ENCODE assay signal across 20 cellular contexts in the genomic region with DNA sequence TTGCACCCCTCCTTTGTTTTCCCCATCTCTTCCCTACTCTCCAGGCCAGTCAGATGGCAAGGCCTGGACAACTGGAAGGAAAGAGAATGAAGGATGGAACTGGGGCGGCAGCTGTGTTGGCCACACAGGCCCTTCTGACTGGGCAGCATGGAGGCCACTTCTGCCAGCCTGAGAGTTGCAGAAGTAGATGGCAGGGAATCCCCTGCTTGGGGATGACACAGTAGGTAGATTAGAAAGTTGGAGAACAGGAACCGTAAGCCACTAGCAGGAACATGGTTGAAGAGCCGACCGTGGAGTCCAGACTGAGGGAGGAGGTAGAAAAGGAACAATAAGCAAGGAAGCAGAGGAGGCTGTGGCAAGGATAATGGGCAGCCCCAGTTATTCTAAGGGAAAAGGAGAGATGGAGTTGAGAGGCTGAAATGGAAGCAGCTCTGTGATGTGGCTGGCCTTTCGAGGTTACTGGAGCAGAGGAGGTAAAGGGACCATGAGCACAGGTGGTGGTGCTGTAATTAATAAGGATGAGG. TPM values are rescaled to one million over a fixed set of nuclear protein-coding genes. Genes with fewer than 3 reads are reported as not detected.
DNase-seq lines count a peak whose midpoint lies in the region; FAIRE-seq and TF ChIP-seq lines count a peak whose summit lies in the region.
"Had no signal": no experiment of that assay in that cellular context is flagged by ENCODE, and none has a peak within 500 bp of the region (broad histone marks: within the 10 kb centered on the region; RNA-seq: fewer than 3 reads in every experiment).

No MANE protein-coding gene starts in this region.

- H2AFZ ChIP-seq in OCI-LY3 (ENCODE audit: low read depth, low read length) (0 out of 2 replicates have a peak overlapping the region, but pooled peaks have one; percentile 32), H1 (ENCODE audit: low read length) (no peak overlapping the region)

- H4K8ac ChIP-seq in H1 (ENCODE audit: extremely low read depth, insufficient read depth, low read length): 0 out of 2 replicates have a peak overlapping the region, but pooled peaks have one; percentile 7

- H3K9me3 Mint-ChIP-seq in CD14-positive monocyte: no peaks in the 10 kb centered on the region
- no peaks in the 10 kb centered on the region for H3K9me3 Mint-ChIP-seq in neural crest cell
- H3K9me3 Mint-ChIP-seq: CD8-positive, alpha-beta T cell had no signal

- H3K18ac ChIP-seq in H1 (ENCODE audit: extremely low read depth, low read length): no peak overlapping the region

- no peak overlapping the region for H3K56ac ChIP-seq in H1 (replicated peaks; ENCODE audit: insufficient read length, low read depth, low read length)

- H3K27me3 Mint-ChIP-seq in CD14-positive monocyte (ENCODE audit: low read depth in 3 of 3) (peaks cover 0 to 3% (median 3%) of the 10 kb centered on the region in 3 donors), neural crest cell (ENCODE audit: low read depth) (no peaks in the 10 kb centered on the region)

- FAIRE-seq in H1 (lab: Jason Lieb, UNC): no peak
- FAIRE-seq: A204.1, H54 had no signal

- H3K27me3 ChIP-seq in OCI-LY3 (ENCODE audit: low read depth, low read length): peaks cover 11% of the 10 kb centered on the region; the same call in 1 of the 2 replicates
- H3K27me3 ChIP-seq in H1 (replicated peaks in 1 of 4; ENCODE audit: control insufficient read depth in 3 of 4, extremely low read depth in 1 of 4, insufficient read depth in 3 of 4, low read length in 3 of 4): no peaks in the 10 kb centered on the region
- H3K27me3 ChIP-seq: Peyer's patch, SJSA1 had no signal

- WGBS in H1 (ENCODE audit: extremely low coverage in 1 of 2, insufficient coverage in 1 of 2, insufficient read length in 1 of 2, insufficient replicate concordance in 2 of 2, low coverage in 1 of 2, low lambda C conversion rate in 2 of 2, missing lambda C conversion rate in 1 of 2), 2 experiments: 92% methylated on average over 5 of the region's 5 CpGs; no CpG with 5 or more reads in 1 of the 2 experiments

- intact Hi-C loops in CD14-positive monocyte (cut with micrococcal nuclease): loop anchor here (5.0 to 10.0 kb wide), 3 partner anchors 42 to 159 kb away; no protein-coding TSS in a partner anchor

- no peak overlapping the region for H2AK5ac ChIP-seq in H1 (ENCODE audit: low read depth, low read length)

- no peak for TF ChIP-seq RAD21 in H1 (IDR thresholded peaks at IDR 0.05 in 1 of 2, conservative IDR thresholded peaks at IDR 0.05 in 1 of 2; ENCODE audit: low read depth in 2 of 2, low read length in 2 of 2)

- no peak overlapping the region for H4K91ac ChIP-seq in H1 (replicated peaks; ENCODE audit: insufficient read length, low read length)

- no peaks in the 10 kb centered on the region; the same call in 1 of the 2 replicates for H3K23me2 ChIP-seq in H1 (ENCODE audit: low read depth, low read length)

- peak; percentile 60 for DNase-seq in CD14-positive monocyte (ENCODE audit: low spot score)
- DNase-seq in H1 (ENCODE audit: low read depth in 1 of 2, low spot score in 2 of 2): no peak
- no peak for DNase-seq in neural crest cell (ENCODE audit: low read depth, low spot score)
- DNase-seq in cerebellar nuclear complex (lab: John Stamatoyannopoulos, UW): no peak
- DNase-seq in HT-29 (ENCODE audit: low spot score): no peak
- DNase-seq in GM13976 (ENCODE audit: low spot score): no peak
- DNase-seq in ureter (ENCODE audit: low spot score): no peak
- DNase-seq: CD8-positive, alpha-beta T cell; DMS53; KBM-7; NCI-H1105 treated with DMSO at 0.1 percent for 48 hours; NCI-H1694; NCI-H2081 treated with DMSO at 0.1 percent for 48 hours; NCI-H446 treated with DMSO at 0.1 percent for 48 hours; NCI-H69; Peyer's patch had no signal

- no peak overlapping the region for H3K23ac ChIP-seq in H1 (ENCODE audit: insufficient read length)

- no peak overlapping the region for H3K4me3 ChIP-seq in OCI-LY3 (ENCODE audit: low read length)
- H3K4me3 ChIP-seq in H1 (ENCODE audit: extremely low read depth in 1 of 4, insufficient read depth in 2 of 4, low read depth in 3 of 4, low read length in 4 of 4): no peak overlapping the region
- H3K4me3 ChIP-seq: Peyer's patch, SJSA1 had no signal

- no peak overlapping the region for H3K4ac ChIP-seq in H1 (replicated peaks; ENCODE audit: insufficient read length, low read depth, low read length)

- H3K36me3 Mint-ChIP-seq in CD14-positive monocyte: no peaks in the 10 kb centered on the region
- H3K36me3 Mint-ChIP-seq in neural crest cell (ENCODE audit: low read depth): no peaks in the 10 kb centered on the region
- H3K36me3 Mint-ChIP-seq: CD8-positive, alpha-beta T cell had no signal

- H3K4me1 ChIP-seq in OCI-LY3 (ENCODE audit: low read length): peaks cover 6% of the 10 kb centered on the region
- H3K4me1 ChIP-seq in H1 (replicated peaks in 1 of 4; ENCODE audit: control insufficient read depth in 3 of 4, insufficient read depth in 4 of 4, low read length in 3 of 4): peaks cover 0 to 2% (median 0%) of the 10 kb centered on the region in 4 experiments; a peak in 2 of 7 replicates
- H3K4me1 ChIP-seq: Peyer's patch had no signal

- no peak for TF ChIP-seq POLR2A in H1 (IDR thresholded peaks at IDR 0.05; ENCODE audit: control extremely low read depth in 1 of 2, low read depth in 2 of 2, low read length in 2 of 2)

- H3K14ac ChIP-seq in H1 (ENCODE audit: insufficient read length): no peak overlapping the region

- H3K4me3 Mint-ChIP-seq in CD14-positive monocyte (peak overlapping the region in 1 of 2 donors; percentile 61), neural crest cell (no peak overlapping the region)
- H3K4me3 Mint-ChIP-seq: CD8-positive, alpha-beta T cell had no signal

- no peak for TF ChIP-seq CTCF in CD14-positive monocyte (IDR thresholded peaks at IDR 0.05)
- TF ChIP-seq CTCF in OCI-LY3 (IDR thresholded peaks at IDR 0.05; ENCODE audit: low read depth, low read length): no peak
- no peak for TF ChIP-seq CTCF in H1 (IDR thresholded peaks at IDR 0.05; ENCODE audit: control extremely low read depth in 1 of 3, insufficient read depth in 1 of 3, low read depth in 1 of 3, low read length in 3 of 3)
- no peak for TF ChIP-seq CTCF in neural crest cell (conservative IDR thresholded peaks at IDR 0.05)
- no peak for TF ChIP-seq CTCF in GM13976 (IDR thresholded peaks at IDR 0.05; ENCODE audit: borderline replicate concordance, control extremely low read depth, extremely low read depth, insufficient read depth, missing control alignments)

- H3K27ac ChIP-seq in OCI-LY3 (ENCODE audit: low read length): no peak overlapping the region
- no peak overlapping the region for H3K27ac ChIP-seq in H1 (ENCODE audit: low read depth, low read length)
- H3K27ac ChIP-seq: Peyer's patch, SJSA1 had no signal

- peaks cover 28% of the 10 kb centered on the region for H3K4me1 Mint-ChIP-seq in CD14-positive monocyte
- no peaks in the 10 kb centered on the region for H3K4me1 Mint-ChIP-seq in neural crest cell

- no peaks in the 10 kb centered on the region for H3K79me1 ChIP-seq in H1 (ENCODE audit: low read depth, low read length)

- H2BK5ac ChIP-seq in H1 (ENCODE audit: low read depth, low read length): no peak overlapping the region

- in situ Hi-C loops in GM13976 (cut with MboI; ENCODE audit: low sequenced_read_pairs, unreplicated experiment): loop anchor here (10.0 kb wide), 1 partner anchor 159 kb away; no protein-coding TSS in a partner anchor

- H4K5ac ChIP-seq in H1 (ENCODE audit: insufficient read length, low read depth, low read length): no peak overlapping the region

- H3K36me3 ChIP-seq in OCI-LY3 (replicated peaks; ENCODE audit: low read depth, low read length) (no peaks in the 10 kb centered on the region), H1 (ENCODE audit: control insufficient read depth in 2 of 4, insufficient read depth in 4 of 4, low read length in 3 of 4) (no peaks in the 10 kb centered on the region)
- H3K36me3 ChIP-seq: Peyer's patch, SJSA1 had no signal

- H2BK12ac ChIP-seq in H1 (ENCODE audit: low read depth, low read length): no peak overlapping the region

- CTCF ChIA-PET in H1 (lab: Charles Lee; ENCODE audit: partially characterized antibody): interaction anchor here (1.0 to 9.6 kb wide), 3 partner anchors 10 to 157 kb away, joined by 3 to 175 read pairs (median 3); no protein-coding TSS in a partner anchor

- peak overlapping the region; percentile 56 to 93 (median 87) for H3K27ac Mint-ChIP-seq in CD14-positive monocyte
- peak overlapping the region; percentile 65 for H3K27ac Mint-ChIP-seq in neural crest cell (ENCODE audit: unreplicated experiment)
- H3K27ac Mint-ChIP-seq: CD8-positive, alpha-beta T cell had no signal

- no peaks in the 10 kb centered on the region for H4K20me1 ChIP-seq in OCI-LY3 (ENCODE audit: insufficient read depth, low read length)
- no peaks in the 10 kb centered on the region for H4K20me1 ChIP-seq in H1 (replicated peaks in 1 of 2; ENCODE audit: control insufficient read depth in 1 of 2, insufficient read depth in 2 of 2, low read length in 2 of 2)

- H2BK120ac ChIP-seq in H1 (replicated peaks; ENCODE audit: low read depth, low read length): no peak overlapping the region

- no peak overlapping the region for H2BK15ac ChIP-seq in H1 (ENCODE audit: low read length)

- no peak for TF ChIP-seq EP300 in H1 (IDR thresholded peaks at IDR 0.05; ENCODE audit: borderline replicate concordance in 1 of 2, low read depth in 2 of 2, low read length in 2 of 2)

- POLR2A ChIA-PET in H1 (lab: Charles Lee; ENCODE audit: partially characterized antibody): interaction anchor here (0.6 kb wide), 1 partner anchor 25 kb away, joined by 3 read pairs; no protein-coding TSS in a partner anchor

- no peak overlapping the region for H2BK20ac ChIP-seq in H1 (ENCODE audit: low read length)

- H3K9ac ChIP-seq in OCI-LY3 (ENCODE audit: low read length) (no peak overlapping the region), H1 (replicated peaks in 1 of 4; ENCODE audit: extremely low read depth in 1 of 4, low read depth in 3 of 4, low read length in 3 of 4) (no peak overlapping the region)

- H3K9me3 ChIP-seq in OCI-LY3 (ENCODE audit: insufficient read depth, low read length) (no peaks in the 10 kb centered on the region), H1 (ENCODE audit: insufficient read depth in 2 of 2, low read depth in 1 of 2, low read length in 1 of 2) (no peaks in the 10 kb centered on the region)
- H3K9me3 ChIP-seq: Peyer's patch, SJSA1 had no signal

- H3K79me2 ChIP-seq in OCI-LY3 (ENCODE audit: low read length) (no peaks in the 10 kb centered on the region), H1 (ENCODE audit: control insufficient read depth in 1 of 2, insufficient read depth in 2 of 2, low read length in 2 of 2) (no peaks in the 10 kb centered on the region)

- H3K4me2 ChIP-seq in OCI-LY3 (ENCODE audit: low read length) (peak overlapping the region; percentile 6; the same call in 1 of the 2 replicates), H1 (ENCODE audit: insufficient read depth in 1 of 2, low read depth in 2 of 2, low read length in 2 of 2) (no peak overlapping the region)

RNA-seq across cellular contexts. Expression of gene ZNF774, which starts 26.3 kb away (rescaled TPM):
- polyA plus RNA-seq in CD14-positive monocyte (under 1 TPM in 1 of 2 donors, not detected in 1; 0.12 TPM), H1 (2011; rRNA removed) (0.82 and 0.96 TPM in 2 replicates)
- total RNA-seq in H1 (2021; fragmentation: NEBNext Ultra II Directional; extraction: Animal tissue kit (Norgen Biotek cat#: 25700)): 2.3 and 2.6 TPM in 2 replicates
- polyA plus RNA-seq in H1 (2011; cell fraction: cytosol; rRNA removed): 1.3 TPM
- polyA plus RNA-seq in H1 (2011; cell fraction: nucleus; rRNA removed): 1.5 TPM
- polyA plus RNA-seq in H1 (2012, experiment 1 of 2): 1.1 to 1.5 TPM (median 1.4 TPM) in 4 replicates
- 0.59 TPM for polyA plus RNA-seq in H1 (2012, experiment 2 of 2)
- 1.5 TPM for polyA plus RNA-seq in H1 (2013, experiment 1 of 2)
- 1.7 TPM for polyA plus RNA-seq in H1 (2013, experiment 2 of 2)
- polyA minus RNA-seq in H1 (2011; rRNA and poly(A)+ RNA removed): 1.4 and 1.5 TPM in 2 replicates
- 1.9 TPM for polyA minus RNA-seq in H1 (2011; cell fraction: cytosol; rRNA and poly(A)+ RNA removed)
- 3.2 TPM for polyA minus RNA-seq in H1 (2011; cell fraction: nucleus; rRNA and poly(A)+ RNA removed)
- total RNA-seq in neural crest cell (5.9 and 6.2 TPM in 2 replicates), ureter (8.9 TPM)
- 1.2 and 2.5 TPM in 2 replicates for total RNA-seq in HT-29 (2014; rRNA removed; shearing (Covaris generic))
